8 cellular contexts compared by ENCODE assay signal in the genomic region with DNA sequence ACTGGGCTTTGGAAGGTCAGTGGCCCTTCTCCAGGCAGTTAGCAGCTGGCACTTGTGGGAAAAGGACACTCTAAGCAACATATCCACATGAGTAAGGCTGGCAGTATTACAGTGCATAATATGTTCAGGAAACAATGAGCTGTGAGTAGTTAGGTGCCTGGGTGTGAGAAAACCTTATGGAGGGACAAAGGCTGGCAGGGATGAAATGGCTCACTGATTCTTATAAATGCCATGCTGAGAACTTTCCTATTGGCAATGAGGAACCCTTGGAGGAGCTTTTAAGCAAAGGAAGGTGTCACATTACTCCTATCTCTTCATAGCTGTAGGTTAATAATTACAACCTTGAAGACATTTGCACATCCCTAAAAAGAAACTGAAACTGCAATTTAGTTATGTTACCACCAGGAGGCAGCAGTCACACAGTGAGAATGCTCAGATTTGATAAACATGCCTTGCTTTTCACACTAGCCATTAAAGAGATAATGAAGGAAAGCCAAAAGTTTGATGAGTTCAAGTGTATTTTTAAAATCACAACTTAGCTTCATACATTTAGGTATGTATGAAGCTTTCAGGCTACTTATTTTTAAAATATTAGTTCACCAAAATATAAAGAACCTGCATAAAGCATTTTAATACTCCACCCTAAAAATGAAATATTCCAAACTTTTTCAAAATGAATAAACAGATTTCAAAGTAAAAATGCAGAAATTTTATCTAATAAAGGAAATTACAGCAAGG.
A peak's percentile ranks its signal among the peaks of the same experiment; 100 is the strongest.
DNase-seq lines count a peak whose midpoint lies in the region; ATAC-seq and TF ChIP-seq lines count a peak whose summit lies in the region.

No MANE protein-coding gene starts in this region.

- in situ Hi-C loops in mammary epithelial cell (cut with MboI; ENCODE audit: low sequenced_read_pairs in 2 of 2), result loop anchor here (10.0 kb wide), 1 partner anchor 198 kb away; no protein-coding TSS in a partner anchor

- TF ChIP-seq CTCF in LNCAP (IDR thresholded peaks at IDR 0.05) (peak; percentile 79), mammary epithelial cell (conservative IDR thresholded peaks at IDR 0.05 in 1 of 2, IDR thresholded peaks at IDR 0.05 in 1 of 2; ENCODE audit: extremely low read depth in 1 of 2, insufficient read depth in 1 of 2, low read depth in 1 of 2, low read length in 2 of 2) (peak; percentile 55 to 60), neural cell (IDR thresholded peaks at IDR 0.05; ENCODE audit: poor library complexity, severe bottlenecking) (peak; percentile 55)

- DNase-seq in DMS53 (lab: John Stamatoyannopoulos, UW), result peak; percentile 40
- no peak for DNase-seq in DMS53 treated with DMSO at 0.1 percent for 48 hours (lab: John Stamatoyannopoulos, UW; ENCODE audit: unreplicated experiment)
- no peak for DNase-seq in mammary epithelial cell
- DNase-seq in retina, result no peak
- DNase-seq in SHP77 (lab: John Stamatoyannopoulos, UW), result no peak

- H3K9me2 ChIP-seq in neural cell (ENCODE audit: insufficient read depth, low read length), result no peaks in the 10 kb centered on the region

- dilution Hi-C loops in mammary epithelial cell (cut with HindIII; ENCODE audit: low sequenced_read_pairs), result no loop called here

- H3F3A ChIP-seq in neural cell (ENCODE audit: insufficient read depth, low read length, poor library complexity, severe bottlenecking), result no peaks in the 10 kb centered on the region

- peaks cover 9% of the 10 kb centered on the region for H3K9me3 ChIP-seq in mammary epithelial cell (replicated peaks; ENCODE audit: insufficient read depth, low read length)
- H3K9me3 ChIP-seq in neural cell (ENCODE audit: low read length), result peaks cover 5% of the 10 kb centered on the region

- no peak overlapping the region for H3K4me2 ChIP-seq in mammary epithelial cell (ENCODE audit: insufficient read depth, low read depth, low read length)
- no peak overlapping the region for H3K4me2 ChIP-seq in neural cell (ENCODE audit: low read length)

- TF ChIP-seq RAD21 in neural cell (conservative IDR thresholded peaks at IDR 0.05), result peak; percentile 47

- H3K79me2 ChIP-seq in mammary epithelial cell (ENCODE audit: insufficient read depth, low read length), result no peaks in the 10 kb centered on the region
- no peaks in the 10 kb centered on the region for H3K79me2 ChIP-seq in neural cell (replicated peaks; ENCODE audit: insufficient read depth, low read length)

- H2AFZ ChIP-seq in mammary epithelial cell (ENCODE audit: low read depth, low read length) (no peak overlapping the region), neural cell (ENCODE audit: low read depth, low read length) (no peak overlapping the region)

- H3K27ac ChIP-seq in mammary epithelial cell (ENCODE audit: insufficient read depth, low read depth, low read length), result no peak overlapping the region
- no peak overlapping the region for H3K27ac ChIP-seq in neural cell (ENCODE audit: low read length)

- no peak for ATAC-seq in HG02763 (IDR thresholded peaks at IDR 0.05; ENCODE audit: unreplicated experiment)

- intact Hi-C loops in mammary epithelial cell (cut with micrococcal nuclease), result loop anchor here (5.0 to 10.0 kb wide), 2 partner anchors 404 to 612 kb away; no protein-coding TSS in a partner anchor

- H3K9ac ChIP-seq in mammary epithelial cell (ENCODE audit: insufficient read depth, low read length) (no peak overlapping the region), neural cell (ENCODE audit: low read length) (no peak overlapping the region)

- H3K4me1 ChIP-seq in mammary epithelial cell (ENCODE audit: insufficient read depth, low read length), result peaks cover 16% of the 10 kb centered on the region

- H3K27me3 ChIP-seq in mammary epithelial cell (ENCODE audit: insufficient read depth, low read length) (no peaks in the 10 kb centered on the region), neural cell (ENCODE audit: insufficient read depth, low read depth, low read length) (no peaks in the 10 kb centered on the region)

- CTCF ChIA-PET in mammary epithelial cell (lab: Charles Lee; ENCODE audit: low non-redundant PET), result no interaction called here

- H4K20me1 ChIP-seq in mammary epithelial cell (ENCODE audit: insufficient read depth, low read length) (no peaks in the 10 kb centered on the region), neural cell (ENCODE audit: insufficient read depth) (no peaks in the 10 kb centered on the region)

- no TSS peak for BruUV-seq in mammary epithelial cell (replicated peaks; lab: Mats Ljungman, UMichigan)

- TF ChIP-seq EP300 in neural cell (conservative IDR thresholded peaks at IDR 0.05; ENCODE audit: poor library complexity, severe bottlenecking), result no peak

- no peak overlapping the region for H3K4me3 ChIP-seq in mammary epithelial cell (replicated peaks in 1 of 3; ENCODE audit: insufficient read depth in 1 of 3, low read depth in 2 of 3, low read length in 3 of 3)
- H3K4me3 ChIP-seq in neural cell (ENCODE audit: low read length), result no peak overlapping the region

- no peaks in the 10 kb centered on the region for H3K36me3 ChIP-seq in mammary epithelial cell (ENCODE audit: insufficient read depth, low read length)
- peaks cover 10% of the 10 kb centered on the region for H3K36me3 ChIP-seq in neural cell (ENCODE audit: insufficient read depth, low read length)

TF ChIP-seq in neural cell, 6 proteins besides CTCF, POLR2A, EP300 and RAD21:
- no peak for TF ChIP-seq MXI1 (conservative IDR thresholded peaks at IDR 0.05; ENCODE audit: poor library complexity, severe bottlenecking)
- peak; percentile 43 for TF ChIP-seq SMC3 (conservative IDR thresholded peaks at IDR 0.05; ENCODE audit: poor library complexity)
- TF ChIP-seq TAF1 (IDR thresholded peaks at IDR 0.05; ENCODE audit: low read depth), result no peak
- no peak for TF ChIP-seq EZH2 (IDR thresholded peaks at IDR 0.05; ENCODE audit: borderline replicate concordance, insufficient read depth, low read length, poor library complexity, severe bottlenecking)
- TF ChIP-seq, protein P1, sequence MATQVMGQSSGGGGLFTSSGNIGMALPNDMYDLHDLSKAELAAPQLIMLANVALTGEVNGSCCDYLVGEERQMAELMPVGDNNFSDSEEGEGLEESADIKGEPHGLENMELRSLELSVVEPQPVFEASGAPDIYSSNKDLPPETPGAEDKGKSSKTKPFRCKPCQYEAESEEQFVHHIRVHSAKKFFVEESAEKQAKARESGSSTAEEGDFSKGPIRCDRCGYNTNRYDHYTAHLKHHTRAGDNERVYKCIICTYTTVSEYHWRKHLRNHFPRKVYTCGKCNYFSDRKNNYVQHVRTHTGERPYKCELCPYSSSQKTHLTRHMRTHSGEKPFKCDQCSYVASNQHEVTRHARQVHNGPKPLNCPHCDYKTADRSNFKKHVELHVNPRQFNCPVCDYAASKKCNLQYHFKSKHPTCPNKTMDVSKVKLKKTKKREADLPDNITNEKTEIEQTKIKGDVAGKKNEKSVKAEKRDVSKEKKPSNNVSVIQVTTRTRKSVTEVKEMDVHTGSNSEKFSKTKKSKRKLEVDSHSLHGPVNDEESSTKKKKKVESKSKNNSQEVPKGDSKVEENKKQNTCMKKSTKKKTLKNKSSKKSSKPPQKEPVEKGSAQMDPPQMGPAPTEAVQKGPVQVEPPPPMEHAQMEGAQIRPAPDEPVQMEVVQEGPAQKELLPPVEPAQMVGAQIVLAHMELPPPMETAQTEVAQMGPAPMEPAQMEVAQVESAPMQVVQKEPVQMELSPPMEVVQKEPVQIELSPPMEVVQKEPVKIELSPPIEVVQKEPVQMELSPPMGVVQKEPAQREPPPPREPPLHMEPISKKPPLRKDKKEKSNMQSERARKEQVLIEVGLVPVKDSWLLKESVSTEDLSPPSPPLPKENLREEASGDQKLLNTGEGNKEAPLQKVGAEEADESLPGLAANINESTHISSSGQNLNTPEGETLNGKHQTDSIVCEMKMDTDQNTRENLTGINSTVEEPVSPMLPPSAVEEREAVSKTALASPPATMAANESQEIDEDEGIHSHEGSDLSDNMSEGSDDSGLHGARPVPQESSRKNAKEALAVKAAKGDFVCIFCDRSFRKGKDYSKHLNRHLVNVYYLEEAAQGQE (IDR thresholded peaks at IDR 0.05; ENCODE audit: borderline replicate concordance), result no peak
- no peak for TF ChIP-seq POLR2AphosphoS5 (IDR thresholded peaks at IDR 0.05)
